Comparison of ENCODE assay signal across 9 cellular contexts in the genomic region with DNA sequence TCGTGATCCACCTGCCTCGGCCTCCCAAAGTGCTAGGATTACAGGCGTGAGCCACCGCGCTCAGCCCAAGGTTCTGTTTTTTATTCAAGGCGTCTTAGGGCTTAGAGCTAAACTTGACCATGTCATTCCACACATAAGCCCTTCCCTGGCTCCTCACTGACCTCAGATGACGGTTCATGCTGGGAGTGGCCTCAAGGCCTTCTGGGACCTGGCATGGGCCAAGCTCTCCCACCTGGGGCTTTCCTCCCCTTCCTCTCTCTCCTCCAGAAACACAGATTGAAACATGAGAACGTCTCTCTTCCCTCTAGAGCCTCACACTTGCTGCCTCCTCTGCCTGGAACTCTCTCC.
DNase-seq lines count a peak whose midpoint lies in the region; ATAC-seq, FAIRE-seq and TF ChIP-seq lines count a peak whose summit lies in the region.
"Had no signal": no experiment of that assay in that cellular context is flagged by ENCODE, and none has a peak within 500 bp of the region (broad histone marks: within the 10 kb centered on the region; RNA-seq: fewer than 3 reads in every experiment).

No MANE protein-coding gene starts in this region.

- H3K27ac ChIP-seq in colonic mucosa (peak overlapping the region; percentile 58), mesodermal cell (ENCODE audit: low read depth, low read length, severe bottlenecking) (peak overlapping the region; percentile 89), small intestine (ENCODE audit: low read depth in 1 of 2, low read length in 1 of 2) (peak overlapping the region in 1 of 2 donors; percentile 89)

- H3K4me3 ChIP-seq in colonic mucosa = no peak overlapping the region
- no peak overlapping the region for H3K4me3 ChIP-seq in mesodermal cell (ENCODE audit: extremely low read depth, insufficient read depth, low read length, poor library complexity, severe bottlenecking)
- H3K4me3 ChIP-seq in small intestine (ENCODE audit: low read depth in 1 of 2, low read length in 2 of 2) = no peak overlapping the region

- ATAC-seq in activated naive CD4-positive, alpha-beta T cell treated with anti-CD3 and anti-CD28 coated beads, Interleukin-2, amount 50 U/mL, for 72 hours = no peak

- H3K4me1 Mint-ChIP-seq in activated naive CD4-positive, alpha-beta T cell treated with anti-CD3 and anti-CD28 coated beads, Interleukin-2, amount 50 U/mL, for 24 hours = peaks cover 31% of the 10 kb centered on the region

- no peak for DNase-seq in activated naive CD4-positive, alpha-beta T cell treated with anti-CD3 and anti-CD28 coated beads, Interleukin-2, amount 50 U/mL, for 72 hours (ENCODE audit: low spot score in 2 of 2)
- DNase-seq in colonic mucosa (no peak), urothelium cell line (ENCODE audit: low spot score) (peak; percentile 77), small intestine (no peak), T-helper 1 cell (no peak)
- no peak for DNase-seq in stimulated activated naive CD4-positive, alpha-beta T cell (lab: John Stamatoyannopoulos, UW)
- DNase-seq: CD4-positive, alpha-beta memory T cell had no signal

- H3K36me3 ChIP-seq in colonic mucosa = no peaks in the 10 kb centered on the region
- no peaks in the 10 kb centered on the region for H3K36me3 ChIP-seq in mesodermal cell (ENCODE audit: control insufficient read depth, insufficient read depth, low read length)
- no peaks in the 10 kb centered on the region for H3K36me3 ChIP-seq in small intestine (ENCODE audit: control insufficient read depth in 2 of 2, insufficient read depth in 2 of 2, low read length in 2 of 2)

- peak overlapping the region; percentile 73 for H3K4me3 Mint-ChIP-seq in activated naive CD4-positive, alpha-beta T cell treated with anti-CD3 and anti-CD28 coated beads, Interleukin-2, amount 50 U/mL, for 24 hours

- H3K9ac ChIP-seq in colonic mucosa (ENCODE audit: low read depth in 2 of 2, low read length in 2 of 2) = peak overlapping the region in 1 of 2 donors; percentile 60

- FAIRE-seq in urothelium cell line (lab: Jason Lieb, UNC) (no peak), small intestine (lab: Jason Lieb, UNC) (no peak)

- intact Hi-C loops in colonic mucosa (cut with DNase I) = no loop called here

- H3K4me1 ChIP-seq in colonic mucosa = peaks cover 23% of the 10 kb centered on the region
- H3K4me1 ChIP-seq in mesodermal cell (ENCODE audit: control insufficient read depth, insufficient read depth, low read length, poor library complexity, severe bottlenecking) = peaks cover 26% of the 10 kb centered on the region
- H3K4me1 ChIP-seq in small intestine (ENCODE audit: control insufficient read depth in 2 of 2, insufficient read depth in 1 of 2, low read depth in 1 of 2, low read length in 1 of 2) = peaks cover 0 to 10% of the 10 kb centered on the region in 2 donors

- TF ChIP-seq CTCF in colonic mucosa (IDR thresholded peaks at IDR 0.05) = no peak

- no peak overlapping the region for H3K27ac Mint-ChIP-seq in activated naive CD4-positive, alpha-beta T cell treated with anti-CD3 and anti-CD28 coated beads, Interleukin-2, amount 50 U/mL, for 24 hours
- H3K27ac Mint-ChIP-seq in activated naive CD4-positive, alpha-beta T cell treated with anti-CD3 and anti-CD28 coated beads, Interleukin-2, amount 50 U/mL, for 72 hours = peak overlapping the region in 1 of 2 donors; percentile 28

- H3K27me3 ChIP-seq in colonic mucosa (no peaks in the 10 kb centered on the region), small intestine (ENCODE audit: control insufficient read depth in 2 of 2, insufficient read depth in 2 of 2, low read length in 2 of 2) (no peaks in the 10 kb centered on the region)

- H3K9me3 Mint-ChIP-seq in activated naive CD4-positive, alpha-beta T cell treated with anti-CD3 and anti-CD28 coated beads, Interleukin-2, amount 50 U/mL, for 24 hours = no peaks in the 10 kb centered on the region
- H3K9me3 Mint-ChIP-seq in activated naive CD4-positive, alpha-beta T cell treated with anti-CD3 and anti-CD28 coated beads, Interleukin-2, amount 50 U/mL, for 72 hours = peaks cover 10 to 13% of the 10 kb centered on the region in 2 donors

- WGBS in mesodermal cell (ENCODE audit: insufficient coverage in 2 of 2), 2 experiments = 65 to 77% methylated on average over 8 of the region's 8 CpGs
- 71 to 73% (median 72%) methylated on average over 8 of the region's 8 CpGs for WGBS in small intestine, 3 donors

- no peaks in the 10 kb centered on the region for H3K36me3 Mint-ChIP-seq in activated naive CD4-positive, alpha-beta T cell treated with anti-CD3 and anti-CD28 coated beads, Interleukin-2, amount 50 U/mL, for 24 hours
- H3K36me3 Mint-ChIP-seq in activated naive CD4-positive, alpha-beta T cell treated with anti-CD3 and anti-CD28 coated beads, Interleukin-2, amount 50 U/mL, for 72 hours = peaks cover 7 to 16% of the 10 kb centered on the region in 2 donors

- no peaks in the 10 kb centered on the region for H3K9me3 ChIP-seq in colonic mucosa
- peaks cover 12% of the 10 kb centered on the region for H3K9me3 ChIP-seq in mesodermal cell (ENCODE audit: control insufficient read depth, low read length)
- H3K9me3 ChIP-seq in small intestine (ENCODE audit: control insufficient read depth, low read depth) = no peaks in the 10 kb centered on the region

- H3K27me3 Mint-ChIP-seq in activated naive CD4-positive, alpha-beta T cell treated with anti-CD3 and anti-CD28 coated beads, Interleukin-2, amount 50 U/mL, for 24 hours = no peaks in the 10 kb centered on the region
